In genomic region chr14:20609215-20610001, GRCh38 we compare ENCODE assay signal across 8 cellular contexts. TPM values are rescaled to one million over a fixed set of nuclear protein-coding genes. Genes with fewer than 3 reads are reported as not detected.
A peak's percentile ranks its signal among the peaks of the same experiment; 100 is the strongest.
DNase-seq lines count a peak whose midpoint lies in the region; ATAC-seq, FAIRE-seq and TF ChIP-seq lines count a peak whose summit lies in the region.

No MANE protein-coding gene starts in this region.

- POLR2A ChIA-PET in HepG2 (lab: Yijun Ruan, JAX) = interaction anchor here (1.0 to 2.3 kb wide), 4 partner anchors 75 to 266 kb away, joined by 3 to 10 read pairs (median 8); partner anchors contain the start of genes PARP2 and RNASE4

- ATAC-seq in HG03354 (IDR thresholded peaks at IDR 0.05; ENCODE audit: poor library complexity, severe bottlenecking, unreplicated experiment) (peak; percentile 22), HepG2 (no peak; the same call in 2 of the 3 replicates), HG03469 (IDR thresholded peaks at IDR 0.05; ENCODE audit: unreplicated experiment) (no peak)
- ATAC-seq in activated CD4-positive, CD25-positive, alpha-beta regulatory T cell treated with anti-CD3 and anti-CD28 coated beads, Interleukin-2, amount 50 U/mL, for 24 hours = peak; percentile 4 to 8

- CTCF ChIA-PET in HepG2 (lab: Yijun Ruan, JAX; ENCODE audit: low intra/inter-chr PET ratio, low total read pairs) = interaction anchor here (0.5 to 2.7 kb wide), 14 partner anchors 13 to 282 kb away, joined by 3 to 48 read pairs (median 3); partner anchors contain the start of genes PIP4P1 and RNASE4

- no peaks in the 10 kb centered on the region for H3K9me3 ChIP-seq in HepG2 (ENCODE audit: low read length)

- H3K79me2 ChIP-seq in HepG2 (ENCODE audit: insufficient read depth, low read length) = no peaks in the 10 kb centered on the region

- no peaks in the 10 kb centered on the region for H4K20me1 ChIP-seq in HepG2 (ENCODE audit: insufficient read depth, low read length)

- peak; percentile 53 for FAIRE-seq in HepG2 (lab: Jason Lieb, UNC)

- H3K9ac ChIP-seq in HepG2 (ENCODE audit: insufficient read depth, low read depth, low read length) = peak overlapping the region; percentile 63

- TF ChIP-seq CTCF in dorsolateral prefrontal cortex (IDR thresholded peaks at IDR 0.05 in 54 of 56, conservative IDR thresholded peaks at IDR 0.05 in 2 of 56; ENCODE audit: low read depth in 1 of 56, partially characterized antibody in 56 of 56) (peak; percentile 92 to 100 (median 98)), HepG2 (CRISPR knock-in tag; IDR thresholded peaks at IDR 0.05) (peak; percentile 98)

- WGBS in HepG2 (ENCODE audit: low lambda C conversion rate) = 3% methylated on average over 34 of the region's 44 CpGs

- peak; percentile 93 for TF ChIP-seq RAD21 in HepG2 (CRISPR knock-in tag; IDR thresholded peaks at IDR 0.05)

- in situ Hi-C loops in HepG2 (cut with HindIII; ENCODE audit: extremely low pct_ligation_motif_present, low pct_unique_long_range_greater_than_20kb) = loop anchor here (5.0 to 25.0 kb wide), 3 partner anchors 77 to 282 kb away; partner anchors contain the start of genes APEX1, OSGEP, PIP4P1 and PNP

- peaks cover 66% of the 10 kb centered on the region for H3K4me1 ChIP-seq in HepG2 (ENCODE audit: insufficient read depth, low read length)

- H3K4me2 ChIP-seq in HepG2 (ENCODE audit: low read depth, low read length) = peak overlapping the region; percentile 83

- BruUV-seq in HepG2 (replicated peaks; lab: Mats Ljungman, UMichigan) = no TSS peak

- H3K27ac ChIP-seq in dorsolateral prefrontal cortex (peak overlapping the region; percentile 2 to 96 (median 85)), HepG2 (ENCODE audit: extremely low read length, insufficient read depth, low read length) (peak overlapping the region; percentile 38)

- H3K4me3 ChIP-seq in dorsolateral prefrontal cortex = peak overlapping the region; percentile 54 to 99 (median 86)
- peak overlapping the region; percentile 78 to 99 (median 94) for H3K4me3 ChIP-seq in HepG2 (replicated peaks in 1 of 3; ENCODE audit: insufficient read depth in 1 of 3, low read depth in 2 of 3, low read length in 3 of 3)

- H3K36me3 ChIP-seq in HepG2 (replicated peaks in 1 of 2; ENCODE audit: control insufficient read depth in 1 of 2, insufficient read depth in 2 of 2, low read length in 2 of 2) = no peaks in the 10 kb centered on the region

- intact Hi-C loops in dorsolateral prefrontal cortex (cut with DNase I) = loop anchor here (2.0 to 5.0 kb wide), 9 partner anchors 77 to 363 kb away; partner anchors contain the start of genes PIP4P1 (in 2 of the 2), TEP1 (in 2 of the 2) and PARP2 (in 1 of the 2)
- intact Hi-C loops in HepG2 (cut with micrococcal nuclease; ENCODE audit: unreplicated experiment) = loop anchor here (2.0 to 5.0 kb wide), 2 partner anchors 248 to 277 kb away; partner anchors contain the start of gene CCNB1IP1

- DNase-seq in DMS153 treated with DMSO at 0.1 percent for 48 hours (lab: John Stamatoyannopoulos, UW; ENCODE audit: unreplicated experiment) (peak; percentile 79), NCI-H446 (lab: John Stamatoyannopoulos, UW) (peak; percentile 88 to 92), dorsolateral prefrontal cortex (peak in 8 of 10 donors; percentile 56 to 85 (median 68)), HepG2 (ENCODE audit: low spot score) (peak; percentile 96)
- peak; percentile 38 for DNase-seq in stimulated activated CD4-positive, alpha-beta T cell treated with anti-CD3 and anti-CD28 coated beads, Interleukin-2, amount 100 ng/mL, for 4 hours (ENCODE audit: low read depth)

- H3K27me3 ChIP-seq in dorsolateral prefrontal cortex (no peaks in the 10 kb centered on the region), HepG2 (ENCODE audit: control insufficient read depth in 1 of 2, insufficient read depth in 2 of 2, low read length in 2 of 2) (no peaks in the 10 kb centered on the region; a peak in 1 of 5 replicates)

- no peak for TF ChIP-seq EP300 in HepG2 (IDR thresholded peaks at IDR 0.05; ENCODE audit: low read depth in 2 of 2, low read length in 2 of 2)
- TF ChIP-seq EP300 in HepG2 (CRISPR knock-in tag; IDR thresholded peaks at IDR 0.05; ENCODE audit: borderline replicate concordance) = peak; percentile 9; the same call in 1 of the 2 replicates

- peak overlapping the region; percentile 83 for H2AFZ ChIP-seq in HepG2 (ENCODE audit: low read length)

- no peak for TF ChIP-seq POLR2A in HepG2 (IDR thresholded peaks at IDR 0.05; ENCODE audit: insufficient read depth in 1 of 2, low read depth in 2 of 2, low read length in 2 of 2)

RNA-seq across cellular contexts. Expression of gene RNASE12, which starts 18.2 kb away (rescaled TPM):
- total RNA-seq in dorsolateral prefrontal cortex = not detected
- total RNA-seq in HepG2 (2016; rRNA removed; fragmentation: Illumina TruSeq; extraction: Trizol) = not detected in 2 replicates
- not detected in 2 replicates for total RNA-seq in HepG2 (2016; cell fraction: cytosol; rRNA removed; fragmentation: Illumina TruSeq; extraction: Trizol; ENCODE audit: low read depth)
- total RNA-seq in HepG2 (2016; cell fraction: insoluble cytoplasmic fraction; rRNA removed; fragmentation: Illumina TruSeq; extraction: Trizol) = not detected in 2 replicates
- total RNA-seq in HepG2 (2016; cell fraction: membrane; rRNA removed; fragmentation: Illumina TruSeq; extraction: Trizol) = not detected in 2 replicates
- total RNA-seq in HepG2 (2016; cell fraction: nucleus; rRNA removed; fragmentation: Illumina TruSeq; extraction: Trizol) = not detected in 2 replicates
- not detected in 2 replicates for polyA plus RNA-seq in HepG2 (2011; rRNA removed)
- not detected in 2 replicates for polyA plus RNA-seq in HepG2 (2011; cell fraction: cytosol; rRNA removed)
- polyA plus RNA-seq in HepG2 (2011; cell fraction: nucleus; rRNA removed) = not detected in 2 replicates
- polyA plus RNA-seq in HepG2 (2012) = not detected in 2 replicates
- polyA plus RNA-seq in HepG2 (2016; cell fraction: cytosol; fragmentation: Illumina TruSeq; extraction: Trizol; ENCODE audit: low read depth) = not detected in 2 replicates
- not detected in 2 replicates for polyA plus RNA-seq in HepG2 (2016; cell fraction: insoluble cytoplasmic fraction; fragmentation: Illumina TruSeq; extraction: Trizol; ENCODE audit: low read depth)
- polyA plus RNA-seq in HepG2 (2016; cell fraction: membrane; fragmentation: Illumina TruSeq; extraction: Trizol; ENCODE audit: low read depth) = not detected in 2 replicates
- polyA plus RNA-seq in HepG2 (2016; cell fraction: nucleus; fragmentation: Illumina TruSeq; extraction: Trizol; ENCODE audit: insufficient read depth, low read depth) = not detected in 2 replicates
- not detected in 2 replicates for polyA minus RNA-seq in HepG2 (2011; rRNA and poly(A)+ RNA removed; ENCODE audit: low replicate concordance)
- polyA minus RNA-seq in HepG2 (2011; cell fraction: cytosol; rRNA and poly(A)+ RNA removed) = not detected in 2 replicates
- not detected in 2 replicates for polyA minus RNA-seq in HepG2 (2011; cell fraction: nucleus; rRNA and poly(A)+ RNA removed)

RNA-seq across cellular contexts. Expression of gene RNASE11, which starts 21.6 kb away (rescaled TPM):
- not detected for total RNA-seq in dorsolateral prefrontal cortex
- not detected in 2 replicates for total RNA-seq in HepG2 (2016; rRNA removed; fragmentation: Illumina TruSeq; extraction: Trizol)
- not detected in 2 replicates for total RNA-seq in HepG2 (2016; cell fraction: cytosol; rRNA removed; fragmentation: Illumina TruSeq; extraction: Trizol; ENCODE audit: low read depth)
- total RNA-seq in HepG2 (2016; cell fraction: insoluble cytoplasmic fraction; rRNA removed; fragmentation: Illumina TruSeq; extraction: Trizol) = not detected in 2 replicates
- not detected in 2 replicates for total RNA-seq in HepG2 (2016; cell fraction: membrane; rRNA removed; fragmentation: Illumina TruSeq; extraction: Trizol)
- total RNA-seq in HepG2 (2016; cell fraction: nucleus; rRNA removed; fragmentation: Illumina TruSeq; extraction: Trizol) = not detected in 2 replicates
- polyA plus RNA-seq in HepG2 (2011; rRNA removed) = not detected in 2 replicates
- not detected in 2 replicates for polyA plus RNA-seq in HepG2 (2011; cell fraction: cytosol; rRNA removed)
- not detected in 2 replicates for polyA plus RNA-seq in HepG2 (2011; cell fraction: nucleus; rRNA removed)
- not detected in 2 replicates for polyA plus RNA-seq in HepG2 (2012)
- not detected in 2 replicates for polyA plus RNA-seq in HepG2 (2016; cell fraction: cytosol; fragmentation: Illumina TruSeq; extraction: Trizol; ENCODE audit: low read depth)
- polyA plus RNA-seq in HepG2 (2016; cell fraction: insoluble cytoplasmic fraction; fragmentation: Illumina TruSeq; extraction: Trizol; ENCODE audit: low read depth) = not detected in 2 replicates
- polyA plus RNA-seq in HepG2 (2016; cell fraction: membrane; fragmentation: Illumina TruSeq; extraction: Trizol; ENCODE audit: low read depth) = not detected in 2 replicates
- polyA plus RNA-seq in HepG2 (2016; cell fraction: nucleus; fragmentation: Illumina TruSeq; extraction: Trizol; ENCODE audit: insufficient read depth, low read depth) = not detected in 2 replicates
- polyA minus RNA-seq in HepG2 (2011; rRNA and poly(A)+ RNA removed; ENCODE audit: low replicate concordance) = not detected in 2 replicates
- polyA minus RNA-seq in HepG2 (2011; cell fraction: cytosol; rRNA and poly(A)+ RNA removed) = not detected in 2 replicates
- not detected in 2 replicates for polyA minus RNA-seq in HepG2 (2011; cell fraction: nucleus; rRNA and poly(A)+ RNA removed)

RNA-seq across cellular contexts. Expression of gene OR6S1, which starts 32.1 kb away (rescaled TPM):
- total RNA-seq in dorsolateral prefrontal cortex (not detected), HepG2 (2016; rRNA removed; fragmentation: Illumina TruSeq; extraction: Trizol) (not detected in 2 replicates)
- not detected in 2 replicates for total RNA-seq in HepG2 (2016; cell fraction: cytosol; rRNA removed; fragmentation: Illumina TruSeq; extraction: Trizol; ENCODE audit: low read depth)
- not detected in 2 replicates for total RNA-seq in HepG2 (2016; cell fraction: insoluble cytoplasmic fraction; rRNA removed; fragmentation: Illumina TruSeq; extraction: Trizol)
- not detected in 2 replicates for total RNA-seq in HepG2 (2016; cell fraction: membrane; rRNA removed; fragmentation: Illumina TruSeq; extraction: Trizol)
- not detected in 2 replicates for total RNA-seq in HepG2 (2016; cell fraction: nucleus; rRNA removed; fragmentation: Illumina TruSeq; extraction: Trizol)
- 0.09 TPM in 1 of 2 replicates, not detected in the other for polyA plus RNA-seq in HepG2 (2011; rRNA removed)
- not detected in 2 replicates for polyA plus RNA-seq in HepG2 (2011; cell fraction: cytosol; rRNA removed)
- polyA plus RNA-seq in HepG2 (2011; cell fraction: nucleus; rRNA removed) = 0.18 and 0.38 TPM in 2 replicates
- not detected in 2 replicates for polyA plus RNA-seq in HepG2 (2012)
- not detected in 2 replicates for polyA plus RNA-seq in HepG2 (2016; cell fraction: cytosol; fragmentation: Illumina TruSeq; extraction: Trizol; ENCODE audit: low read depth)
- not detected in 2 replicates for polyA plus RNA-seq in HepG2 (2016; cell fraction: insoluble cytoplasmic fraction; fragmentation: Illumina TruSeq; extraction: Trizol; ENCODE audit: low read depth)
- not detected in 2 replicates for polyA plus RNA-seq in HepG2 (2016; cell fraction: membrane; fragmentation: Illumina TruSeq; extraction: Trizol; ENCODE audit: low read depth)
- not detected in 2 replicates for polyA plus RNA-seq in HepG2 (2016; cell fraction: nucleus; fragmentation: Illumina TruSeq; extraction: Trizol; ENCODE audit: insufficient read depth, low read depth)
- polyA minus RNA-seq in HepG2 (2011; rRNA and poly(A)+ RNA removed; ENCODE audit: low replicate concordance) = 0.26 and 0.50 TPM in 2 replicates
- polyA minus RNA-seq in HepG2 (2011; cell fraction: cytosol; rRNA and poly(A)+ RNA removed) = not detected in 2 replicates
- not detected in 2 replicates for polyA minus RNA-seq in HepG2 (2011; cell fraction: nucleus; rRNA and poly(A)+ RNA removed)

RNA-seq across cellular contexts. Expression of gene RNASE9, which starts 48.6 kb away (rescaled TPM):
- not detected for total RNA-seq in dorsolateral prefrontal cortex
- total RNA-seq in HepG2 (2016; rRNA removed; fragmentation: Illumina TruSeq; extraction: Trizol) = not detected in 2 replicates
- total RNA-seq in HepG2 (2016; cell fraction: cytosol; rRNA removed; fragmentation: Illumina TruSeq; extraction: Trizol; ENCODE audit: low read depth) = not detected in 2 replicates
- not detected in 2 replicates for total RNA-seq in HepG2 (2016; cell fraction: insoluble cytoplasmic fraction; rRNA removed; fragmentation: Illumina TruSeq; extraction: Trizol)
- not detected in 2 replicates for total RNA-seq in HepG2 (2016; cell fraction: membrane; rRNA removed; fragmentation: Illumina TruSeq; extraction: Trizol)
- not detected in 2 replicates for total RNA-seq in HepG2 (2016; cell fraction: nucleus; rRNA removed; fragmentation: Illumina TruSeq; extraction: Trizol)
- not detected in 2 replicates for polyA plus RNA-seq in HepG2 (2011; rRNA removed)
- not detected in 2 replicates for polyA plus RNA-seq in HepG2 (2011; cell fraction: cytosol; rRNA removed)
- not detected in 2 replicates for polyA plus RNA-seq in HepG2 (2011; cell fraction: nucleus; rRNA removed)
- polyA plus RNA-seq in HepG2 (2012) = not detected in 2 replicates
- polyA plus RNA-seq in HepG2 (2016; cell fraction: cytosol; fragmentation: Illumina TruSeq; extraction: Trizol; ENCODE audit: low read depth) = not detected in 2 replicates
- polyA plus RNA-seq in HepG2 (2016; cell fraction: insoluble cytoplasmic fraction; fragmentation: Illumina TruSeq; extraction: Trizol; ENCODE audit: low read depth) = not detected in 2 replicates
- polyA plus RNA-seq in HepG2 (2016; cell fraction: membrane; fragmentation: Illumina TruSeq; extraction: Trizol; ENCODE audit: low read depth) = not detected in 2 replicates
- polyA plus RNA-seq in HepG2 (2016; cell fraction: nucleus; fragmentation: Illumina TruSeq; extraction: Trizol; ENCODE audit: insufficient read depth, low read depth) = not detected in 2 replicates
- polyA minus RNA-seq in HepG2 (2011; rRNA and poly(A)+ RNA removed; ENCODE audit: low replicate concordance) = not detected in 2 replicates
- not detected in 2 replicates for polyA minus RNA-seq in HepG2 (2011; cell fraction: cytosol; rRNA and poly(A)+ RNA removed)
- not detected in 2 replicates for polyA minus RNA-seq in HepG2 (2011; cell fraction: nucleus; rRNA and poly(A)+ RNA removed)

Comparison
In these comparisons a context has a peak if more than half of its experiments do, and no peak if none do; other contexts are left out.
1. DNase-seq: peak in every context shown above with its lines; median percentile 96 in HepG2; 90 in NCI-H446; 79 in DMS153 treated with DMSO at 0.1 percent for 48 hours; 68 in dorsolateral prefrontal cortex; 38 in stimulated activated CD4-positive, alpha-beta T cell treated with anti-CD3 and anti-CD28 coated beads, Interleukin-2, amount 100 ng/mL, for 4 hours.
2. ATAC-seq: peak in HG03354 (single experiment) and activated CD4-positive, CD25-positive, alpha-beta regulatory T cell treated with anti-CD3 and anti-CD28 coated beads, Interleukin-2, amount 50 U/mL, for 24 hours (2 of 2); none in HepG2 (single experiment) and HG03469 (single experiment).